35 cellular contexts compared by ENCODE assay signal in the genomic region with DNA sequence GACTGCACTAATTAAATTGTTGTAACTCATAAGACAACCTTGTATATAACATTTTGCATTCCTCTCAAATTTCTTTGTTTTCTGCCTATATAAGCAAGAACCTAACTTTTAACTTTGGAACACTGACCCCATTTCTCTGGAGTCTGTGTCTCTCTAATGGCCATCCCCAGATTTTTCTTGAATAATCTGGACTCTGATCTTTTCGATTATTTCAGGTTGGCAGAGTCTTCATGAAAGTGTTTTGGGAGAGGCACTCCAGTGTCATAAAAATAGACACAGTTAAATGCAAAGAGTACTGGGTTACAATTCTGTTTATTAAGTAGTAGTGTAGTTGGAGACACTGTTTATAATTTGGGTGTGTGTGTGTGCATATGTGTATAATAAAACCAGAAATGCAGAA.
"Had no signal": no experiment of that assay in that cellular context is flagged by ENCODE, and none has a peak within 500 bp of the region (broad histone marks: within the 10 kb centered on the region; RNA-seq: fewer than 3 reads in every experiment).

No MANE protein-coding gene starts in this region.

- H3K36me3 ChIP-seq: adrenal gland, ascending aorta, brain microvascular endothelial cell, breast epithelium, cardiac muscle cell had no signal

- ATAC-seq: activated naive CD4-positive, alpha-beta T cell treated with anti-CD3 and anti-CD28 coated beads, Interleukin-2, amount 50 U/mL, for 72 hours; activated naive CD8-positive, alpha-beta T cell treated with anti-CD3 and anti-CD28 coated beads, Interleukin-2, amount 50 U/mL, for 24 hours; activated T-cell treated with anti-CD3 and anti-CD28 coated beads, Interleukin-2, amount 50 U/mL, for 4 hours; activated T-cell treated with anti-CD3 and anti-CD28 coated beads, Interleukin-2, amount 50 U/mL, for 72 hours; activated T-helper 17 cell treated with anti-CD3 and anti-CD28 coated beads, Interleukin-2, amount 50 U/mL, for 72 hours; body of pancreas had no signal

- H3K9me3 ChIP-seq: adrenal gland, ascending aorta, body of pancreas, breast epithelium had no signal

- H3K4me3 ChIP-seq: adrenal gland, ascending aorta, body of pancreas, breast epithelium, cardiac muscle cell had no signal

- DNase-seq: activated effector memory CD4-positive, alpha-beta T cell treated with anti-CD3 and anti-CD28 coated beads, Interleukin-2, amount 50 U/mL, for 16 hours; activated effector memory CD4-positive, alpha-beta T cell treated with Interleukin-2 at 50 U/mL for 16 hours; activated gamma-delta T cell; activated gamma-delta T cell treated with Interleukin-2 at 50 U/mL for 16 hours; activated naive CD4-positive, alpha-beta T cell; activated naive CD4-positive, alpha-beta T cell treated with anti-CD3 and anti-CD28 coated beads for 36 hours; activated naive CD4-positive, alpha-beta T cell treated with anti-CD3 and anti-CD28 coated beads, Interleukin-2, amount 10 ng/mL, durations not matched to agents 7 days and 5 days; activated naive CD4-positive, alpha-beta T cell treated with anti-CD3 and anti-CD28 coated beads, Interleukin-2, amount 50 U/mL, for 16 hours; activated naive CD4-positive, alpha-beta T cell treated with Interleukin-2 at 50 U/mL for 16 hours; activated naive CD8-positive, alpha-beta T cell treated with anti-CD3 and anti-CD28 coated beads for 36 hours; activated naive CD8-positive, alpha-beta T cell treated with anti-CD3 and anti-CD28 coated beads, Interleukin-2, amount 10 ng/mL, durations not matched to agents 7 days and 5 days; activated naive CD8-positive, alpha-beta T cell treated with anti-CD3 and anti-CD28 coated beads, Interleukin-2, amount 50 U/mL, for 24 hours; activated T-cell treated with anti-CD3 and anti-CD28 coated beads for 4 hours; activated T-cell treated with anti-CD3 and anti-CD28 coated beads, Interleukin-2, amount 50 U/mL, for 1 hour; activated T-cell treated with anti-CD3 and anti-CD28 coated beads, Interleukin-2, amount 50 U/mL, for 24 hours; activated T-cell treated with anti-CD3 and anti-CD28 coated beads, Interleukin-2, amount 50 U/mL, for 4 hours; activated T-cell treated with anti-CD3 and anti-CD28 coated beads, Interleukin-2, amount 50 U/mL, for 48 hours; activated T-cell treated with anti-CD3 and anti-CD28 coated beads, Interleukin-2, amount 50 U/mL, for 72 hours; adrenal gland; amniotic stem cell; amygdala; anterior cingulate cortex; aorta; body of pancreas; brain microvascular endothelial cell; caudate nucleus; central memory CD4-positive, alpha-beta T cell; cerebellar nuclear complex had no signal

- H3K4me1 ChIP-seq: adrenal gland, ascending aorta, body of pancreas, breast epithelium had no signal

- H3K27ac ChIP-seq: adrenal gland, ascending aorta, body of pancreas, brain microvascular endothelial cell, breast epithelium, cardiac muscle cell had no signal

- H3K27me3 ChIP-seq: adrenal gland, ascending aorta, body of pancreas, brain microvascular endothelial cell, breast epithelium, cardiac muscle cell had no signal

- FAIRE-seq: astrocyte, bronchial epithelial cell had no signal
